ENCODE assay signal across 23 cellular contexts in genomic region chr6:53517021-53517420, GRCh38. TPM values are rescaled to one million over a fixed set of nuclear protein-coding genes. Genes with fewer than 3 reads are reported as not detected.
DNase-seq lines count a peak whose midpoint lies in the region; ATAC-seq, FAIRE-seq and TF ChIP-seq lines count a peak whose summit lies in the region.
"Had no signal": no experiment of that assay in that cellular context is flagged by ENCODE, and none has a peak within 500 bp of the region (broad histone marks: within the 10 kb centered on the region; RNA-seq: fewer than 3 reads in every experiment).

No MANE protein-coding gene starts in this region.

- H3K4me1 ChIP-seq in A549 (peaks cover 73% of the 10 kb centered on the region), HEK293 (ENCODE audit: control insufficient read depth, insufficient read depth, low read length) (no peaks in the 10 kb centered on the region), adipocyte (ENCODE audit: control insufficient read depth, insufficient read depth, low read length) (no peaks in the 10 kb centered on the region), foreskin keratinocyte (peaks cover 17% of the 10 kb centered on the region), gastrocnemius medialis (no peaks in the 10 kb centered on the region)
- H3K4me1 ChIP-seq: left lung, neural progenitor cell had no signal

- H3K9me3 ChIP-seq in A549 (no peaks in the 10 kb centered on the region), HEK293 (ENCODE audit: control insufficient read depth, insufficient read depth, low read depth, low read length) (no peaks in the 10 kb centered on the region), adipocyte (ENCODE audit: control insufficient read depth, low read length) (no peaks in the 10 kb centered on the region), gastrocnemius medialis (no peaks in the 10 kb centered on the region)
- H3K9me3 ChIP-seq: left lung, psoas muscle had no signal

- H3K27me3 ChIP-seq in adipocyte (replicated peaks; ENCODE audit: control insufficient read depth, insufficient read depth, low read length) (no peaks in the 10 kb centered on the region), foreskin keratinocyte (no peaks in the 10 kb centered on the region), gastrocnemius medialis (no peaks in the 10 kb centered on the region)
- H3K27me3 ChIP-seq: neural progenitor cell had no signal

- in situ Hi-C loops in gastrocnemius medialis (cut with MboI; ENCODE audit: low sequenced_read_pairs in 4 of 4) = no loop called here

- H3K4me2 ChIP-seq in A549 = peak overlapping the region; percentile 32
- H3K4me2 ChIP-seq: neural progenitor cell, smooth muscle cell had no signal

- FAIRE-seq in A549 (lab: Jason Lieb, UNC) = no peak

- H3K4me3 ChIP-seq in A549 = no peak overlapping the region
- H3K4me3 ChIP-seq in HEK293 (ENCODE audit: low read depth, low read length) = no peak overlapping the region
- H3K4me3 ChIP-seq in adipocyte (ENCODE audit: low read length) = no peak overlapping the region
- H3K4me3 ChIP-seq in gastrocnemius medialis = no peak overlapping the region
- H3K4me3 ChIP-seq: left lung, neural progenitor cell, psoas muscle, smooth muscle cell had no signal

- POLR2A ChIA-PET in A549 (lab: Yijun Ruan, JAX) (interaction anchor here (0.6 to 1.3 kb wide), 4 partner anchors 20 to 134 kb away, joined by 3 to 13 read pairs (median 4); partner anchors contain the start of gene GCLC), HEK293 (lab: Yijun Ruan, JAX) (interaction anchor here (0.6 to 1.0 kb wide), 7 partner anchors 14 to 889 kb away, joined by 3 to 8 read pairs (median 3); no protein-coding TSS in a partner anchor)

- TF ChIP-seq CTCF in A549 (IDR thresholded peaks at IDR 0.05) (no peak), HEK293 (tag by site-specific recombination; IDR thresholded peaks at IDR 0.05) (no peak), foreskin keratinocyte (conservative IDR thresholded peaks at IDR 0.05) (no peak), gastrocnemius medialis (IDR thresholded peaks at IDR 0.05 in 4 of 5, conservative IDR thresholded peaks at IDR 0.05 in 1 of 5) (no peak)

- intact Hi-C loops in gastrocnemius medialis (cut with DNase I; ENCODE audit: low total_unique reads) = no loop called here

- DNase-seq in A549 (ENCODE audit: low read depth in 1 of 2, low spot score in 1 of 2) (peak in 1 of 2 experiments; percentile 48), adipocyte (ENCODE audit: low read depth) (peak; percentile 41), foreskin keratinocyte (peak in 1 of 2 donors; percentile 39), left lobe of liver (ENCODE audit: low spot score) (no peak), gastrocnemius medialis (no peak)
- DNase-seq: activated CD4-positive, CD25-positive, alpha-beta regulatory T cell; activated CD8-positive, alpha-beta T cell treated with anti-CD3 and anti-CD28 coated beads, Interleukin-2, amount 10 ng/mL, durations not matched to agents 7 days and 5 days; activated naive CD4-positive, alpha-beta T cell treated with anti-CD3 and anti-CD28 coated beads, Interleukin-2, amount 50 U/mL, for 16 hours; activated T-cell treated with anti-CD3 and anti-CD28 coated beads, Interleukin-2, amount 50 U/mL, for 48 hours; CD4-positive, CD25-positive, alpha-beta regulatory T cell; cortex of kidney; DMS153; left lung; NCI-H1105; NCI-H526; psoas muscle; SIG-M5; stimulated activated CD4-positive, alpha-beta T cell treated with anti-CD3 and anti-CD28 coated beads, Interleukin-4, amount 100 ng/mL, for 24 hours had no signal

- no peak overlapping the region for H3K9ac ChIP-seq in adipocyte (ENCODE audit: low read length)
- H3K9ac ChIP-seq: neural progenitor cell had no signal

- WGBS in A549 (ENCODE audit: missing lambda C conversion rate) = 3% methylated on average over 2 of the region's 2 CpGs

- peak overlapping the region; percentile 34 to 70; a peak in 4 of 6 replicates for H3K27ac ChIP-seq in A549
- H3K27ac ChIP-seq in HEK293 (ENCODE audit: extremely low read depth, low read depth, low read length) = no peak overlapping the region
- H3K27ac ChIP-seq in foreskin keratinocyte = no peak overlapping the region
- no peak overlapping the region for H3K27ac ChIP-seq in gastrocnemius medialis
- H3K27ac ChIP-seq: left lung, neural progenitor cell, psoas muscle had no signal

- TF ChIP-seq EP300 in A549 (IDR thresholded peaks at IDR 0.05) = no peak

- ATAC-seq in A549 = peak in 1 of 2 experiments; percentile 70; a peak in 4 of 6 replicates
- peak; percentile 72 for ATAC-seq in foreskin keratinocyte
- ATAC-seq in HG02852 (IDR thresholded peaks at IDR 0.05; ENCODE audit: unreplicated experiment) = no peak
- no peak for ATAC-seq in left lobe of liver
- no peak for ATAC-seq in gastrocnemius medialis
- ATAC-seq in GM21576 (IDR thresholded peaks at IDR 0.05; ENCODE audit: unreplicated experiment) = no peak
- ATAC-seq: activated CD8-positive, alpha-beta T cell treated with anti-CD3 and anti-CD28 coated beads, Interleukin-2, amount 10 ng/mL, durations not matched to agents 7 days and 5 days; left lung had no signal

- TF ChIP-seq RAD21 in A549 (conservative IDR thresholded peaks at IDR 0.05 in 1 of 2, IDR thresholded peaks at IDR 0.05 in 1 of 2) = no peak

- H3K36me3 ChIP-seq in HEK293 (ENCODE audit: control insufficient read depth in 2 of 2, insufficient read depth in 1 of 2, low read length in 2 of 2) (peaks cover 12 to 57% of the 10 kb centered on the region in 2 experiments), adipocyte (ENCODE audit: control insufficient read depth, insufficient read depth, low read length, severe bottlenecking) (peaks cover 62% of the 10 kb centered on the region), gastrocnemius medialis (peaks cover 0 to 41% of the 10 kb centered on the region in 2 donors)
- H3K36me3 ChIP-seq: neural progenitor cell had no signal

- TF ChIP-seq POLR2A in A549 (IDR thresholded peaks at IDR 0.05; ENCODE audit: low read length) (no peak), gastrocnemius medialis (IDR thresholded peaks at IDR 0.05) (no peak)

- CTCF ChIA-PET in A549 (lab: Yijun Ruan, JAX) (interaction anchor here (0.7 to 1.6 kb wide), 6 partner anchors 24 to 212 kb away, joined by 3 to 13 read pairs (median 4); partner anchors contain the start of gene GCLC), HEK293 (lab: Yijun Ruan, JAX) (interaction anchor here (0.7 to 1.3 kb wide), 7 partner anchors 13 to 276 kb away, joined by 3 to 8 read pairs (median 5); no protein-coding TSS in a partner anchor)

TF ChIP-seq in A549, 52 proteins besides CTCF, POLR2A, EP300 and RAD21:
- TF ChIP-seq FOSL2 (IDR thresholded peaks at IDR 0.05) (no peak), FOSL2 (CRISPR knock-in tag; IDR thresholded peaks at IDR 0.05) (peak; percentile 68), ESRRA (IDR thresholded peaks at IDR 0.05; ENCODE audit: borderline replicate concordance, low read length) (no peak), CEBPB (IDR thresholded peaks at IDR 0.05) (peak in 1 of 2 experiments; percentile 35; a peak in 2 of 4 replicates)
- TF ChIP-seq, protein P1, sequence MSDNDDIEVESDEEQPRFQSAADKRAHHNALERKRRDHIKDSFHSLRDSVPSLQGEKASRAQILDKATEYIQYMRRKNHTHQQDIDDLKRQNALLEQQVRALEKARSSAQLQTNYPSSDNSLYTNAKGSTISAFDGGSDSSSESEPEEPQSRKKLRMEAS (IDR thresholded peaks at IDR 0.05) = 0 out of 2 replicates have a peak, but pooled peaks have one; percentile 14

TF ChIP-seq in HEK293, 187 proteins besides CTCF, POLR2A, EP300 and RAD21:
- TF ChIP-seq ZNF76 (tag by site-specific recombination; IDR thresholded peaks at IDR 0.05; ENCODE audit: borderline replicate concordance, low read depth) (no peak), ZNF600 (tag by site-specific recombination; IDR thresholded peaks at IDR 0.05) (0 out of 2 replicates have a peak, but pooled peaks have one; percentile 16), KLF7 (tag by site-specific recombination; IDR thresholded peaks at IDR 0.05; ENCODE audit: borderline replicate concordance) (no peak), ZNF362 (tag by site-specific recombination; IDR thresholded peaks at IDR 0.05) (peak; percentile 96), ZBTB17 (tag by site-specific recombination; IDR thresholded peaks at IDR 0.05) (0 out of 2 replicates have a peak, but pooled peaks have one; percentile 28), ZNF664 (tag by site-specific recombination; IDR thresholded peaks at IDR 0.05) (no peak)
- TF ChIP-seq, protein P2, sequence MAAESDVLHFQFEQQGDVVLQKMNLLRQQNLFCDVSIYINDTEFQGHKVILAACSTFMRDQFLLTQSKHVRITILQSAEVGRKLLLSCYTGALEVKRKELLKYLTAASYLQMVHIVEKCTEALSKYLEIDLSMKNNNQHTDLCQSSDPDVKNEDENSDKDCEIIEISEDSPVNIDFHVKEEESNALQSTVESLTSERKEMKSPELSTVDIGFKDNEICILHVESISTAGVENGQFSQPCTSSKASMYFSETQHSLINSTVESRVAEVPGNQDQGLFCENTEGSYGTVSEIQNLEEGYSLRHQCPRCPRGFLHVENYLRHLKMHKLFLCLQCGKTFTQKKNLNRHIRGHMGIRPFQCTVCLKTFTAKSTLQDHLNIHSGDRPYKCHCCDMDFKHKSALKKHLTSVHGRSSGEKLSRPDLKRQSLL (tag by site-specific recombination; IDR thresholded peaks at IDR 0.05) = 0 out of 2 replicates have a peak, but pooled peaks have one; percentile 44

RNA-seq across cellular contexts. Expression of gene GCLC, which starts 27.9 kb away (rescaled TPM):
- polyA plus RNA-seq in A549 (2011; rRNA removed) (180 and 187 TPM in 2 replicates), A549 (2017; fragmentation: RNase III; extraction: RNeasy Plus Mini Kit Qiagen cat#74134 plus additional on column Dnase treatment) (108 to 116 TPM (median 113 TPM) in 3 replicates), foreskin keratinocyte (9.9 and 15.5 TPM in 2 replicates)
- 58.4 and 61.4 TPM in 2 replicates for polyA plus RNA-seq in A549 (2012; cell fraction: cytosol; rRNA removed)
- polyA plus RNA-seq in A549 (2012; cell fraction: nucleus; rRNA removed) = 52.9 and 73.3 TPM in 2 replicates
- polyA minus RNA-seq in A549 (2011; rRNA and poly(A)+ RNA removed) = 131 and 152 TPM in 2 replicates
- total RNA-seq in foreskin keratinocyte (40.2 and 43.1 TPM in 2 replicates), left lobe of liver (97.5 TPM), gastrocnemius medialis (10 to 100 TPM; 16.4 to 29.0 (median 20.5) TPM)

Comparison
In these comparisons a context has a peak if more than half of its experiments do, and no peak if none do; other contexts are left out.
1. H3K27ac ChIP-seq: peak in A549 (2 of 2); none in HEK293 (single experiment), foreskin keratinocyte (single experiment) and gastrocnemius medialis (0 of 4).